In genomic region chr15:28145455-28145854, GRCh38 we compare ENCODE assay signal across 13 cellular contexts. TPM values are rescaled to one million over a fixed set of nuclear protein-coding genes. Genes with fewer than 3 reads are reported as not detected.
"Had no signal": no experiment of that assay in that cellular context is flagged by ENCODE, and none has a peak within 500 bp of the region (broad histone marks: within the 10 kb centered on the region; RNA-seq: fewer than 3 reads in every experiment).

No MANE protein-coding gene starts in this region.

RNA-seq across cellular contexts. Expression of gene OCA2, which starts 46.3 kb away (rescaled TPM):
- total RNA-seq: activated B cell treated with CpG ODN at 0.5 μM for 24 hours; activated CD4-positive, alpha-beta memory T cell treated with anti-CD3 and anti-CD28 coated beads for 36 hours; activated CD4-positive, alpha-beta memory T cell treated with anti-CD3 and anti-CD28 coated beads, Interleukin-2, amount 10 ng/mL, durations not matched to agents 7 days and 5 days; activated CD4-positive, alpha-beta T cell treated with anti-CD3 and anti-CD28 coated beads for 36 hours; activated CD4-positive, alpha-beta T cell treated with anti-CD3 and anti-CD28 coated beads, Interleukin-2, amount 10 ng/mL, durations not matched to agents 24 days and 14 days; activated CD4-positive, alpha-beta T cell treated with anti-CD3 and anti-CD28 coated beads, Interleukin-2, amount 10 ng/mL, durations not matched to agents 7 days and 5 days; activated CD8-positive, alpha-beta memory T cell treated with anti-CD3 and anti-CD28 coated beads for 36 hours; activated CD8-positive, alpha-beta memory T cell treated with anti-CD3 and anti-CD28 coated beads, Interleukin-2, amount 10 ng/mL, durations not matched to agents 7 days and 5 days; activated CD8-positive, alpha-beta T cell treated with anti-CD3 and anti-CD28 coated beads for 36 hours; activated CD8-positive, alpha-beta T cell treated with anti-CD3 and anti-CD28 coated beads, Interleukin-2, amount 10 ng/mL, durations not matched to agents 7 days and 5 days; T-helper 1 cell treated with Interleukin-12 subunit alpha and Interleukin-12 subunit beta and Interleukin-4 antibody, amounts not matched to agents 30 ng/mL and 1 ng/mL, for 36 hours; T-helper 17 cell; T-helper 2 cell treated with Interferon-gamma antibody and Interleukin-4, amounts not matched to agents 100 ng/mL and 5 ng/mL, for 36 hours had no signal
